11 cellular contexts compared by ENCODE assay signal in genomic region chr9:86943223-86943870, GRCh38. TPM values are rescaled to one million over a fixed set of nuclear protein-coding genes. Genes with fewer than 3 reads are reported as not detected.
DNase-seq lines count a peak whose midpoint lies in the region; ATAC-seq and TF ChIP-seq lines count a peak whose summit lies in the region.
"Had no signal": no experiment of that assay in that cellular context is flagged by ENCODE, and none has a peak within 500 bp of the region (broad histone marks: within the 10 kb centered on the region; RNA-seq: fewer than 3 reads in every experiment).

No MANE protein-coding gene starts in this region.

- no peaks in the 10 kb centered on the region for H3K9me3 ChIP-seq in cardiac muscle cell (ENCODE audit: low read depth)

- H3K27ac ChIP-seq in cardiac muscle cell, result no peak overlapping the region
- H3K27ac ChIP-seq in coronary artery, result peak overlapping the region in 1 of 2 donors; percentile 57

- H3K4me3 ChIP-seq in cardiac muscle cell (no peak overlapping the region), coronary artery (peak overlapping the region; percentile 88)

- H3K4me3 Mint-ChIP-seq in mesothelial cell of epicardium, result peak overlapping the region; percentile 96
- peak overlapping the region; percentile 96 for H3K4me3 Mint-ChIP-seq in type B pancreatic cell
- H3K4me3 Mint-ChIP-seq: activated naive CD4-positive, alpha-beta T cell treated with anti-CD3 and anti-CD28 coated beads, Interleukin-2, amount 10 ng/mL, durations not matched to agents 7 days and 5 days had no signal

- H3K27ac Mint-ChIP-seq in mesothelial cell of epicardium (peak overlapping the region; percentile 21), type B pancreatic cell (peak overlapping the region; percentile 57)
- H3K27ac Mint-ChIP-seq: activated naive CD4-positive, alpha-beta T cell treated with anti-CD3 and anti-CD28 coated beads, Interleukin-2, amount 10 ng/mL, durations not matched to agents 7 days and 5 days had no signal

- no peaks in the 10 kb centered on the region for H3K36me3 Mint-ChIP-seq in mesothelial cell of epicardium
- peaks cover 11% of the 10 kb centered on the region for H3K36me3 Mint-ChIP-seq in type B pancreatic cell
- H3K36me3 Mint-ChIP-seq: activated naive CD4-positive, alpha-beta T cell treated with anti-CD3 and anti-CD28 coated beads, Interleukin-2, amount 10 ng/mL, durations not matched to agents 7 days and 5 days had no signal

- ATAC-seq in Right ventricle myocardium superior (ENCODE audit: poor library complexity) (no peak), HG02610 (IDR thresholded peaks at IDR 0.05; ENCODE audit: unreplicated experiment) (no peak)

- H3K9me3 Mint-ChIP-seq in mesothelial cell of epicardium (peaks cover 3% of the 10 kb centered on the region), type B pancreatic cell (no peaks in the 10 kb centered on the region)
- H3K9me3 Mint-ChIP-seq: activated naive CD4-positive, alpha-beta T cell treated with anti-CD3 and anti-CD28 coated beads, Interleukin-2, amount 10 ng/mL, durations not matched to agents 7 days and 5 days had no signal

- peaks cover 32% of the 10 kb centered on the region for H3K4me1 Mint-ChIP-seq in mesothelial cell of epicardium
- H3K4me1 Mint-ChIP-seq in type B pancreatic cell (ENCODE audit: unreplicated experiment), result peaks cover 31% of the 10 kb centered on the region

- H3K36me3 ChIP-seq in cardiac muscle cell, result no peaks in the 10 kb centered on the region

- peaks cover 7% of the 10 kb centered on the region for H3K27me3 ChIP-seq in cardiac muscle cell

- intact Hi-C loops in Right ventricle myocardium superior (cut with DNase I), result no loop called here

- H3K27me3 Mint-ChIP-seq in mesothelial cell of epicardium (ENCODE audit: low read depth), result peaks cover 24% of the 10 kb centered on the region
- peaks cover 48% of the 10 kb centered on the region for H3K27me3 Mint-ChIP-seq in type B pancreatic cell

- DNase-seq in cardiac muscle cell (ENCODE audit: low read depth in 1 of 2, low spot score in 1 of 2) (peak; percentile 23 to 87), Right ventricle myocardium superior (no peak), coronary artery (ENCODE audit: low spot score) (no peak), mesothelial cell of epicardium (ENCODE audit: low spot score in 2 of 2, unreplicated experiment in 2 of 2) (no peak), type B pancreatic cell (ENCODE audit: extremely low spot score, unreplicated experiment) (no peak), globus pallidus (ENCODE audit: low spot score) (no peak)
- DNase-seq in activated CD4-positive, alpha-beta T cell treated with anti-CD3 and anti-CD28 coated beads for 4 hours, result no peak
- DNase-seq: activated CD4-positive, CD25-positive, alpha-beta regulatory T cell treated with anti-CD3 and anti-CD28 coated beads, Interleukin-2, amount 50 U/mL, for 72 hours; activated naive CD4-positive, alpha-beta T cell treated with anti-CD3 and anti-CD28 coated beads, Interleukin-2, amount 10 ng/mL, durations not matched to agents 7 days and 5 days; NCI-H1694 treated with DMSO at 0.1 percent for 48 hours had no signal

- peaks cover 26% of the 10 kb centered on the region for H3K4me1 ChIP-seq in cardiac muscle cell (ENCODE audit: low read depth)

- no peak for TF ChIP-seq CTCF in cardiac muscle cell (IDR thresholded peaks at IDR 0.05; ENCODE audit: low read depth, low read length)
- TF ChIP-seq CTCF in coronary artery (IDR thresholded peaks at IDR 0.05), result no peak
- no peak for TF ChIP-seq CTCF in mesothelial cell of epicardium (IDR thresholded peaks at IDR 0.05; ENCODE audit: unreplicated experiment)
- no peak for TF ChIP-seq CTCF in type B pancreatic cell (conservative IDR thresholded peaks at IDR 0.05)

RNA-seq across cellular contexts. Expression of gene GAS1, which starts 4.0 kb away (rescaled TPM):
- total RNA-seq in cardiac muscle cell (18.2 and 22.6 TPM in 2 replicates), Right ventricle myocardium superior (21.8 TPM), mesothelial cell of epicardium (47.8 to 50.6 TPM (median 49.1 TPM) in 3 replicates), type B pancreatic cell (ENCODE audit: low replicate concordance) (16.0 and 120 TPM in 2 replicates)
- 12.9 and 14.5 TPM in 2 replicates for polyA plus RNA-seq in cardiac muscle cell

Comparison
In these comparisons a context has a peak if more than half of its experiments do, and no peak if none do; other contexts are left out.
1. DNase-seq: peak in cardiac muscle cell (2 of 2); none in Right ventricle myocardium superior (single experiment), coronary artery (single experiment), mesothelial cell of epicardium (0 of 2), type B pancreatic cell (single experiment), globus pallidus (single experiment) and activated CD4-positive, alpha-beta T cell treated with anti-CD3 and anti-CD28 coated beads for 4 hours (0 of 2).